23 cellular contexts compared by ENCODE assay signal in the genomic region with DNA sequence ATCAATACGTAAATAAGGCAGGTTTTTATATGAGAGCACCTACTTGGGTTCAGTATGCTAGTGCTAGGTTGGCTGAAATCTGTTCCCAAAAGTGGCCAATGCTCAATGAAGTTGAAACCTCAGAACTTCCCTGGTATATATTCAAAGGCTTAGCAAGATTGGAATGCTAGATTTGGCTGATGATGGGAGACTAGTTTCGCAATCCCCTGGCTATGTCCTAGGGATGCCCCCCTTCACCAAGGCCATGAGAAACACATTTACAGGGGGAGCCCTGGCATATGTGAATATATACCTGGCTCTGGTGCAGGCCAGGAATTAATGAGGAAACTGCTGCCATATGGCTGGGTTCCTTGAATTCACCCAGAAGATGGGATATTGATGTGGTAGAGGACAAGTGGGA.
DNase-seq lines count a peak whose midpoint lies in the region; ATAC-seq and TF ChIP-seq lines count a peak whose summit lies in the region.
"Had no signal": no experiment of that assay in that cellular context is flagged by ENCODE, and none has a peak within 500 bp of the region (broad histone marks: within the 10 kb centered on the region; RNA-seq: fewer than 3 reads in every experiment).

No MANE protein-coding gene starts in this region.

- H3K4me1 ChIP-seq in IMR-90 (ENCODE audit: control insufficient read depth, insufficient read depth, low read length) (peaks cover 2% of the 10 kb centered on the region; the same call in 1 of the 2 replicates), SK-N-SH (ENCODE audit: control insufficient read depth in 1 of 2, insufficient read depth in 2 of 2, low read depth in 1 of 2, low read length in 1 of 2) (no peaks in the 10 kb centered on the region), A673 (ENCODE audit: insufficient read depth, low read length, poor library complexity, severe bottlenecking) (no peaks in the 10 kb centered on the region)
- H3K4me1 ChIP-seq: BLaER1 treated with 17β-estradiol and CSF1 and Interleukin-3, amounts not matched to agents 10 nM and 100 nM; Caco-2 had no signal

- TF ChIP-seq EP300 in SK-N-SH (IDR thresholded peaks at IDR 0.05; ENCODE audit: borderline replicate concordance in 1 of 2, low read depth in 1 of 2, low read length in 1 of 2) = no peak

- DNase-seq in IMR-90 = no peak
- DNase-seq in amniotic epithelial cell (ENCODE audit: low read depth) = peak; percentile 9
- DNase-seq in fibroblast of pulmonary artery (ENCODE audit: low read depth) = peak; percentile 25
- DNase-seq in fibroblast of villous mesenchyme (ENCODE audit: low read depth) = peak; percentile 18
- no peak for DNase-seq in SK-N-SH
- DNase-seq in NK-92 (lab: John Stamatoyannopoulos, UW; ENCODE audit: unreplicated experiment) = no peak
- no peak for DNase-seq in A673 (ENCODE audit: low spot score)
- DNase-seq: 8988T; AML-193; Caco-2; Calu3; CD4-positive, alpha-beta T cell; CD8-positive, alpha-beta T cell; DMS153; DMS53; DMS79; DND-41; EL; GDM1 had no signal

- no peak overlapping the region for H2BK5ac ChIP-seq in IMR-90 (ENCODE audit: low read depth, low read length, poor library complexity, severe bottlenecking)

- no peak overlapping the region for H3K4me3 ChIP-seq in IMR-90 (ENCODE audit: insufficient read depth, low read depth, low read length)
- no peak overlapping the region for H3K4me3 ChIP-seq in fibroblast of pulmonary artery (replicated peaks; ENCODE audit: low read depth, low read length)
- no peak overlapping the region for H3K4me3 ChIP-seq in fibroblast of villous mesenchyme (ENCODE audit: low read depth, low read length)
- H3K4me3 ChIP-seq in SK-N-SH (ENCODE audit: low read depth in 2 of 2, low read length in 1 of 2) = no peak overlapping the region
- no peak overlapping the region for H3K4me3 ChIP-seq in A673 (ENCODE audit: low read depth, low read length, poor library complexity, severe bottlenecking)
- H3K4me3 ChIP-seq: BLaER1 treated with 17β-estradiol and CSF1 and Interleukin-3, amounts not matched to agents 10 nM and 100 nM; GM12878 had no signal

- POLR2A ChIA-PET in IMR-90 (lab: Charles Lee; ENCODE audit: unreplicated experiment) (no interaction called here), SK-N-SH (lab: Yijun Ruan, JAX) (no interaction called here), A673 (lab: Charles Lee; ENCODE audit: low non-redundant PET) (no interaction called here)

- no peak overlapping the region for H2AK9ac ChIP-seq in IMR-90 (replicated peaks; ENCODE audit: low read depth, low read length, poor library complexity)

- no peak overlapping the region for H3K18ac ChIP-seq in IMR-90 (ENCODE audit: low read depth, low read length)

- no peak overlapping the region for H2BK120ac ChIP-seq in IMR-90 (ENCODE audit: low read depth, low read length)

- in situ Hi-C loops in IMR-90 (cut with MboI; ENCODE audit: low sequenced_read_pairs) = no loop called here

- ATAC-seq in IMR-90 (ENCODE audit: low read depth) = no peak
- ATAC-seq in HG02623 (IDR thresholded peaks at IDR 0.05; ENCODE audit: unreplicated experiment) = no peak
- ATAC-seq: CD8-positive, alpha-beta T cell; GM12878 had no signal

- H3K14ac ChIP-seq in IMR-90 (replicated peaks; ENCODE audit: low read depth, low read length) = no peak overlapping the region

- H2AK5ac ChIP-seq in IMR-90 (ENCODE audit: low read depth, low read length) = no peak overlapping the region

- H3K9me2 ChIP-seq in SK-N-SH = no peaks in the 10 kb centered on the region

- no peak for TF ChIP-seq POLR2A in IMR-90 (IDR thresholded peaks at IDR 0.05; ENCODE audit: low read depth, low read length)

- H3K36me3 ChIP-seq in IMR-90 (ENCODE audit: control insufficient read depth, insufficient read depth, low read length) = 0 out of 2 replicates have a peak, but pooled peaks cover 1% of the 10 kb centered on the region
- H3K36me3 ChIP-seq in SK-N-SH (replicated peaks in 1 of 2; ENCODE audit: control insufficient read depth in 1 of 2, insufficient read depth in 2 of 2, low read length in 1 of 2) = no peaks in the 10 kb centered on the region
- H3K36me3 ChIP-seq in A673 (ENCODE audit: insufficient read depth, low read length, poor library complexity, severe bottlenecking) = no peaks in the 10 kb centered on the region
- H3K36me3 ChIP-seq: BLaER1 treated with 17β-estradiol and CSF1 and Interleukin-3, amounts not matched to agents 10 nM and 100 nM had no signal

- TF ChIP-seq RAD21 in IMR-90 (IDR thresholded peaks at IDR 0.05; ENCODE audit: low read length) (no peak), SK-N-SH (IDR thresholded peaks at IDR 0.05; ENCODE audit: low read length) (no peak)

- dilution Hi-C loops in IMR-90 (cut with HindIII; ENCODE audit: low sequenced_read_pairs, unreplicated experiment) = no loop called here

- H3K56ac ChIP-seq in IMR-90 (ENCODE audit: extremely low read depth, insufficient read depth, low read length) = no peak overlapping the region

- peaks cover 4% of the 10 kb centered on the region; the same call in 1 of the 2 replicates for H4K20me1 ChIP-seq in IMR-90 (ENCODE audit: insufficient read depth, low read length)
- H4K20me1 ChIP-seq in SK-N-SH (ENCODE audit: insufficient read depth) = no peaks in the 10 kb centered on the region
- H4K20me1 ChIP-seq: BLaER1 treated with 17β-estradiol and CSF1 and Interleukin-3, amounts not matched to agents 10 nM and 100 nM had no signal

- intact Hi-C loops in IMR-90 (cut with micrococcal nuclease) (no loop called here), A673 (cut with micrococcal nuclease; ENCODE audit: unreplicated experiment) (loop anchor here (10.0 kb wide), 1 partner anchor 273 kb away; no protein-coding TSS in a partner anchor)

- no CpG with 5 or more reads among the region's 2 CpGs for WGBS in IMR-90 (ENCODE audit: extremely low coverage in 2 of 2, insufficient read length in 1 of 2), 2 experiments
- WGBS in SK-N-SH (ENCODE audit: low lambda C conversion rate) = 65% methylated on average over 2 of the region's 2 CpGs

- no peak overlapping the region for H4K91ac ChIP-seq in IMR-90 (ENCODE audit: insufficient read depth, low read depth, low read length)

- peaks cover 2 to 3% of the 10 kb centered on the region in 2 experiments; a peak in 1 of 4 replicates for H3K79me1 ChIP-seq in IMR-90 (ENCODE audit: low read depth in 1 of 2, low read length in 2 of 2)

- H3K9ac ChIP-seq in IMR-90 (ENCODE audit: low read depth, low read length) = no peak overlapping the region
- H3K9ac ChIP-seq in SK-N-SH = no peak overlapping the region
- H3K9ac ChIP-seq: BLaER1 treated with 17β-estradiol and CSF1 and Interleukin-3, amounts not matched to agents 10 nM and 100 nM had no signal

- no peak overlapping the region for H4K5ac ChIP-seq in IMR-90 (ENCODE audit: low read depth, low read length)

- H3K27ac ChIP-seq in IMR-90 (ENCODE audit: insufficient read depth, low read length) = no peak overlapping the region
- H3K27ac ChIP-seq in SK-N-SH (ENCODE audit: low read depth in 2 of 2, low read length in 1 of 2) = no peak overlapping the region
- H3K27ac ChIP-seq in A673 (ENCODE audit: low read depth, low read length, poor library complexity, severe bottlenecking) = no peak overlapping the region
- H3K27ac ChIP-seq: BLaER1 treated with 17β-estradiol and CSF1 and Interleukin-3, amounts not matched to agents 10 nM and 100 nM; C4-2B had no signal

- H3K4me2 ChIP-seq in IMR-90 (ENCODE audit: low read depth, low read length) (no peak overlapping the region), SK-N-SH (no peak overlapping the region)
- H3K4me2 ChIP-seq: BLaER1 treated with 17β-estradiol and CSF1 and Interleukin-3, amounts not matched to agents 10 nM and 100 nM had no signal

- no peak overlapping the region for H2BK15ac ChIP-seq in IMR-90 (ENCODE audit: low read depth, low read length)

- H2AFZ ChIP-seq in IMR-90 (replicated peaks; ENCODE audit: low read length, poor library complexity) = no peak overlapping the region
- no peak overlapping the region for H2AFZ ChIP-seq in SK-N-SH (ENCODE audit: low read depth)

- CTCF ChIA-PET in IMR-90 (lab: Yijun Ruan, JAX) = interaction anchor here (1.0 kb wide), 1 partner anchor 16 kb away, joined by 3 read pairs; no protein-coding TSS in a partner anchor
- CTCF ChIA-PET in SK-N-SH (lab: Yijun Ruan, JAX) = interaction anchor here (1.6 kb wide), 1 partner anchor 12 kb away, joined by 9 read pairs; no protein-coding TSS in a partner anchor
- CTCF ChIA-PET in A673 (lab: Charles Lee) = no interaction called here

- no peak overlapping the region for H4K8ac ChIP-seq in IMR-90 (ENCODE audit: low read depth in 2 of 2, low read length in 2 of 2)

- H2BK20ac ChIP-seq in IMR-90 (ENCODE audit: low read depth, low read length) = no peak overlapping the region

- H3F3A ChIP-seq in SK-N-SH (replicated peaks; ENCODE audit: insufficient read depth) = no peaks in the 10 kb centered on the region

- no peak overlapping the region for H3K23ac ChIP-seq in IMR-90 (ENCODE audit: low read depth, low read length)

- no peaks in the 10 kb centered on the region for H3K27me3 ChIP-seq in IMR-90 (ENCODE audit: control insufficient read depth, insufficient read depth, low read length)
- no peaks in the 10 kb centered on the region for H3K27me3 ChIP-seq in SK-N-SH (ENCODE audit: insufficient read depth)
- H3K27me3 ChIP-seq in A673 (replicated peaks; ENCODE audit: insufficient read depth, low read depth, low read length, poor library complexity) = no peaks in the 10 kb centered on the region
- H3K27me3 ChIP-seq: BLaER1 treated with 17β-estradiol and CSF1 and Interleukin-3, amounts not matched to agents 10 nM and 100 nM had no signal

- H3K9me1 ChIP-seq in IMR-90 (ENCODE audit: insufficient read depth, low read length) = peaks cover 5% of the 10 kb centered on the region; the same call in 1 of the 2 replicates

- no TSS peak for BruUV-seq in IMR-90 (replicated peaks; lab: Mats Ljungman, UMichigan)
- no TSS peak for BruUV-seq in A673 (replicated peaks; lab: Mats Ljungman, UMichigan)

- TF ChIP-seq CTCF in IMR-90 (conservative IDR thresholded peaks at IDR 0.05; ENCODE audit: low read depth, low read length) (no peak), fibroblast of pulmonary artery (IDR thresholded peaks at IDR 0.05; ENCODE audit: low read length, missing control alignments) (no peak), fibroblast of villous mesenchyme (IDR thresholded peaks at IDR 0.05; ENCODE audit: insufficient read depth, low read depth, low read length) (no peak), SK-N-SH (IDR thresholded peaks at IDR 0.05) (no peak), A673 (conservative IDR thresholded peaks at IDR 0.05; ENCODE audit: low read depth, low read length) (no peak)

- no peak overlapping the region for H3K4ac ChIP-seq in IMR-90 (ENCODE audit: low read depth, low read length)

- H3K9me3 ChIP-seq in IMR-90 (ENCODE audit: control insufficient read depth, insufficient read depth, low read length) (no peaks in the 10 kb centered on the region), SK-N-SH (no peaks in the 10 kb centered on the region), A673 (ENCODE audit: low read depth, low read length, poor library complexity, severe bottlenecking) (no peaks in the 10 kb centered on the region)
- H3K9me3 ChIP-seq: BLaER1 treated with 17β-estradiol and CSF1 and Interleukin-3, amounts not matched to agents 10 nM and 100 nM; Caco-2 had no signal

- H3K79me2 ChIP-seq in SK-N-SH (ENCODE audit: insufficient read depth) = no peaks in the 10 kb centered on the region

TF ChIP-seq in IMR-90, 13 proteins besides CTCF, POLR2A, EP300 and RAD21 (continues in another document):
- no peak for TF ChIP-seq NFE2L2 (IDR thresholded peaks at IDR 0.05; ENCODE audit: low read depth, low read length)

TF ChIP-seq in SK-N-SH, 30 proteins besides CTCF, POLR2A, EP300 and RAD21 (continues in another document):
- TF ChIP-seq EZH2phosphoT487 (IDR thresholded peaks at IDR 0.05; ENCODE audit: borderline replicate concordance, low read depth) = no peak

Comparison
In these comparisons a context has a peak if more than half of its experiments do, and no peak if none do; other contexts are left out.
1. DNase-seq: peak in amniotic epithelial cell (single experiment), fibroblast of pulmonary artery (single experiment) and fibroblast of villous mesenchyme (single experiment); none in IMR-90 (single experiment), SK-N-SH (single experiment), NK-92 (single experiment) and A673 (single experiment).